ENCODE assay signal across 22 cellular contexts in the genomic region with DNA sequence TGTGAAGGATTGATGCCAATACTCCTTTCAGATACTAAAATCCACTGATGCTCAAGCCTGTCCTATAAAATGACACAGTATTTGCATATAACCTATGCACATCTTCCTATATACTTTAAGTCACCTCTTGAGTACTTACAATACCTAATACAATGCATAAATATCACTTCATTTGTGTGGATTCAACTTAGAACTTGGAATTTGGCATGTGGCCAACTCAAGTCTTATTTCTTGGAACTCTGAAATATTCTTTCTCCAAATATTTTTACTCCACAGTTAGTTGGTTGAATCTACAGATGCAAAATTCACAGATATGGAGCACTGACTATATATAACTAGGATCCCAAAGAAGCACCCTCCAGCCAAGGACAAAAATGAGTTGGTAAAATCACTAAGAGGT.
DNase-seq lines count a peak whose midpoint lies in the region; ATAC-seq and TF ChIP-seq lines count a peak whose summit lies in the region.
"Had no signal": no experiment of that assay in that cellular context is flagged by ENCODE, and none has a peak within 500 bp of the region (broad histone marks: within the 10 kb centered on the region; RNA-seq: fewer than 3 reads in every experiment).

No MANE protein-coding gene starts in this region.

- H3K4me1 ChIP-seq in adipocyte (ENCODE audit: control insufficient read depth, insufficient read depth, low read length), result no peaks in the 10 kb centered on the region
- H3K4me1 ChIP-seq: A549; BE2C; BLaER1 treated with 17β-estradiol and CSF1 and Interleukin-3, amounts not matched to agents 10 nM and 100 nM; HAP-1 had no signal

- no peak for TF ChIP-seq CTCF in fibroblast of the aortic adventitia (IDR thresholded peaks at IDR 0.05; ENCODE audit: insufficient read depth, low read length)

- no peaks in the 10 kb centered on the region for H3K36me3 ChIP-seq in adipocyte (ENCODE audit: control insufficient read depth, insufficient read depth, low read length, severe bottlenecking)
- H3K36me3 ChIP-seq: BE2C; BLaER1 treated with 17β-estradiol and CSF1 and Interleukin-3, amounts not matched to agents 10 nM and 100 nM; HAP-1 had no signal

- no peak overlapping the region for H3K9ac ChIP-seq in adipocyte (ENCODE audit: low read length)
- H3K9ac ChIP-seq: BLaER1 treated with 17β-estradiol and CSF1 and Interleukin-3, amounts not matched to agents 10 nM and 100 nM had no signal

- no peak overlapping the region for H3K4me3 ChIP-seq in adipocyte (ENCODE audit: low read length)
- H3K4me3 ChIP-seq in fibroblast of the aortic adventitia (ENCODE audit: low read depth, low read length), result no peak overlapping the region
- H3K4me3 ChIP-seq: A549; BLaER1 treated with 17β-estradiol and CSF1 and Interleukin-3, amounts not matched to agents 10 nM and 100 nM; GM12878; HAP-1 had no signal

- H3K27me3 ChIP-seq in adipocyte (replicated peaks; ENCODE audit: control insufficient read depth, insufficient read depth, low read length), result no peaks in the 10 kb centered on the region
- H3K27me3 ChIP-seq: BE2C; BLaER1 treated with 17β-estradiol and CSF1 and Interleukin-3, amounts not matched to agents 10 nM and 100 nM had no signal

- DNase-seq in HS-5 (ENCODE audit: low read depth) (peak; percentile 44), adipocyte (ENCODE audit: low read depth) (peak; percentile 42), brain pericyte (ENCODE audit: low read depth, low spot score) (peak; percentile 6), fibroblast of the aortic adventitia (ENCODE audit: low read depth) (peak; percentile 9), SIG-M5 treated with dmso at 0.1 percent for 504 hours (lab: John Stamatoyannopoulos, UW; ENCODE audit: unreplicated experiment) (no peak), NCI-H2227 (lab: John Stamatoyannopoulos, UW; ENCODE audit: unreplicated experiment) (no peak)
- DNase-seq: 8988T; ACHN; AML-193; BE2C; CD4-positive, alpha-beta T cell; CD8-positive, alpha-beta memory T cell; DMS 273 treated with DMSO at 0.1 percent for 48 hours; DMS79; GDM1; GOT3; HFFc6 had no signal

- no peaks in the 10 kb centered on the region for H3K9me3 ChIP-seq in adipocyte (ENCODE audit: control insufficient read depth, low read length)
- H3K9me3 ChIP-seq: A549; BE2C; BLaER1 treated with 17β-estradiol and CSF1 and Interleukin-3, amounts not matched to agents 10 nM and 100 nM; HAP-1 had no signal

- no peak for ATAC-seq in GM18907 (IDR thresholded peaks at IDR 0.05; ENCODE audit: unreplicated experiment)
- ATAC-seq: A549, GM12878 had no signal

Comparison
In these comparisons a context has a peak if more than half of its experiments do, and no peak if none do; other contexts are left out.
1. DNase-seq: peak in HS-5 (single experiment), adipocyte (single experiment), brain pericyte (single experiment) and fibroblast of the aortic adventitia (single experiment); none in SIG-M5 treated with dmso at 0.1 percent for 504 hours (single experiment) and NCI-H2227 (single experiment).